ENCODE assay signal across 20 cellular contexts in genomic region chr18:37260367-37261093, GRCh38.
DNase-seq lines count a peak whose midpoint lies in the region; ATAC-seq and TF ChIP-seq lines count a peak whose summit lies in the region.
"Had no signal": no experiment of that assay in that cellular context is flagged by ENCODE, and none has a peak within 500 bp of the region (broad histone marks: within the 10 kb centered on the region; RNA-seq: fewer than 3 reads in every experiment).

No MANE protein-coding gene starts in this region.

- H2AFZ ChIP-seq in PC-3 (ENCODE audit: low read length): no peak overlapping the region

- peaks cover 19% of the 10 kb centered on the region for H3K4me1 Mint-ChIP-seq in nephron progenitor cell
- H3K4me1 Mint-ChIP-seq: CD14-positive monocyte; CD4-positive, alpha-beta memory T cell; CD4-positive, CD25-positive, alpha-beta regulatory T cell; CD8-positive, alpha-beta memory T cell had no signal

- H3K4me2 ChIP-seq in PC-3 (ENCODE audit: low read length): no peak overlapping the region
- H3K4me2 ChIP-seq: BLaER1 had no signal

- no peaks in the 10 kb centered on the region for H3K9me2 ChIP-seq in PC-3 (replicated peaks; ENCODE audit: low read length)

- ATAC-seq in PC-3 (no peak), omental fat pad (ENCODE audit: low FRiP score) (no peak)

- no peaks in the 10 kb centered on the region for H3K9me3 Mint-ChIP-seq in nephron progenitor cell

- H3K79me2 ChIP-seq in PC-3 (ENCODE audit: low read length): no peaks in the 10 kb centered on the region

- TF ChIP-seq CTCF in nephron progenitor cell (IDR thresholded peaks at IDR 0.05) (no peak), PC-3 (conservative IDR thresholded peaks at IDR 0.05; ENCODE audit: low read depth, low read length) (no peak), omental fat pad (IDR thresholded peaks at IDR 0.05) (no peak)

- no peaks in the 10 kb centered on the region for H4K20me1 ChIP-seq in PC-3 (ENCODE audit: low read length)
- H4K20me1 ChIP-seq: BLaER1 had no signal

- intact Hi-C loops in PC-3 (cut with micrococcal nuclease): no loop called here

- CTCF ChIA-PET in PC-3 (lab: Charles Lee): no interaction called here

- no peaks in the 10 kb centered on the region for H3K27me3 ChIP-seq in PC-3 (ENCODE audit: low read length)
- H3K27me3 ChIP-seq: BE2C, BLaER1 had no signal

- H3K27ac ChIP-seq in caudate nucleus (ENCODE audit: low read depth, low read length) (peak overlapping the region; percentile 40), temporal lobe (ENCODE audit: low read depth, low read length) (peak overlapping the region; percentile 14), PC-3 (ENCODE audit: low read length) (no peak overlapping the region)
- H3K27ac ChIP-seq: BLaER1 had no signal

- no peaks in the 10 kb centered on the region for H3K4me1 ChIP-seq in PC-3 (ENCODE audit: insufficient read depth, low read length)
- H3K4me1 ChIP-seq: BLaER1 had no signal

- POLR2A ChIA-PET in PC-3 (lab: Charles Lee; ENCODE audit: unreplicated experiment): interaction anchor here (0.7 kb wide), 1 partner anchor 60 kb away, joined by 3 read pairs; no protein-coding TSS in a partner anchor

- H3K27me3 Mint-ChIP-seq in nephron progenitor cell (ENCODE audit: low read depth, poor library complexity): peaks cover 45% of the 10 kb centered on the region

- no peak overlapping the region for H3K4me3 ChIP-seq in PC-3 (ENCODE audit: low read length)
- H3K4me3 ChIP-seq: BLaER1 had no signal

- DNase-seq in caudate nucleus (lab: John Stamatoyannopoulos, UW) (no peak), nephron progenitor cell (no peak), PC-3 (no peak), omental fat pad (ENCODE audit: low spot score) (no peak), DMS79 treated with DMSO at 0.1 percent for 48 hours (lab: John Stamatoyannopoulos, UW) (no peak)
- DNase-seq: 8988T; ACHN; CD4-positive, alpha-beta memory T cell; CD4-positive, CD25-positive, alpha-beta regulatory T cell; COR-L47; DMS 273 treated with DMSO at 0.1 percent for 48 hours; DMS153; DMS53; DMS79; GF-D8 had no signal

- no TSS peak for BruUV-seq in PC-3 (replicated peaks; lab: Mats Ljungman, UMichigan)

- no peaks in the 10 kb centered on the region for H3K36me3 Mint-ChIP-seq in nephron progenitor cell (ENCODE audit: low read depth)
- H3K36me3 Mint-ChIP-seq: CD14-positive monocyte; CD4-positive, alpha-beta memory T cell; CD4-positive, CD25-positive, alpha-beta regulatory T cell; CD8-positive, alpha-beta memory T cell had no signal

- H3K9ac ChIP-seq in PC-3 (ENCODE audit: low read length): no peak overlapping the region
- H3K9ac ChIP-seq: BLaER1 had no signal

- no peaks in the 10 kb centered on the region for H3K36me3 ChIP-seq in PC-3 (ENCODE audit: low read depth, low read length)
- H3K36me3 ChIP-seq: BE2C, BLaER1 had no signal

- H3K9me3 ChIP-seq in PC-3 (ENCODE audit: low read length): no peaks in the 10 kb centered on the region
- H3K9me3 ChIP-seq: BE2C, BLaER1 had no signal

- H3F3A ChIP-seq in PC-3 (ENCODE audit: low read length, unreplicated experiment): no peaks in the 10 kb centered on the region

- peak overlapping the region; percentile 77 for H3K27ac Mint-ChIP-seq in nephron progenitor cell
- H3K27ac Mint-ChIP-seq: CD14-positive monocyte; CD4-positive, alpha-beta memory T cell; CD4-positive, CD25-positive, alpha-beta regulatory T cell had no signal

- H3K4me3 Mint-ChIP-seq in nephron progenitor cell: no peak overlapping the region
- H3K4me3 Mint-ChIP-seq: CD14-positive monocyte; CD4-positive, alpha-beta memory T cell; CD4-positive, CD25-positive, alpha-beta regulatory T cell had no signal
